7 cellular contexts compared by ENCODE assay signal in the genomic region with DNA sequence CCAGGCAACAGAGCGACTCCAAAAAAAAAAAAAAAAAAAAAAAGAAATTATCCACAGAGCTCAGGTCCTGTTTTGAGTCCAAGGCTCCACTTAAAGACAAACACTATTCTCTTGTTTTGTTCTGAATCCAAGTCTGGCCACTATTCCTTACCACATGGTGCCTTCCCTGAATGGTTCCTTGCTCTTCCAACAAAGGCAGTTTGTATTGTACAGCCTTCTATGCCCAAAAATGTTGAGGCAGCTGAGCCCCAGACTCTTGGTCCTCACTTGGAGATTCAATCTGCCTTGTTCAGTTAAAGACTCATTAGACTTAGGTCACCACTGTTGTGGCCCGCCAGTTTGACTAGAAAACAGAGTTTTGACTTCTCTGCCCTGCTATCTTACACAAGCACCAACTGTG. TPM values are rescaled to one million over a fixed set of nuclear protein-coding genes. Genes with fewer than 3 reads are reported as not detected.
DNase-seq lines count a peak whose midpoint lies in the region; ATAC-seq, FAIRE-seq and TF ChIP-seq lines count a peak whose summit lies in the region.
"Not testable (repeated sequence)": the region's sequence is repeated elsewhere in the genome, so short reads cannot be mapped to it uniquely, and the experiment has no call there.

No MANE protein-coding gene starts in this region.

- not testable (repeated sequence) for TF ChIP-seq EP300 in K562 (IDR thresholded peaks at IDR 0.05; ENCODE audit: low read length)

- not testable (repeated sequence) for H3K27me3 Mint-ChIP-seq in CD4-positive, alpha-beta T cell; natural killer cell (ENCODE audit: low read depth in 2 of 2); neural progenitor cell (ENCODE audit: insufficient read depth, low read depth)

- H4K20me1 ChIP-seq in K562 (replicated peaks; ENCODE audit: control insufficient read depth, insufficient read depth, low read length); neural progenitor cell (ENCODE audit: low read depth): not testable (repeated sequence)

- 100% methylated on average over 1 of the region's 2 CpGs for WGBS in K562 (ENCODE audit: insufficient coverage, low coverage, missing lambda C conversion rate)

- H3K9ac ChIP-seq in K562 (ENCODE audit: insufficient read depth in 1 of 2, low read depth in 2 of 2, low read length in 2 of 2); neural progenitor cell: not testable (repeated sequence)

- DNase-seq in CD4-positive, alpha-beta T cell; K562 (ENCODE audit: extremely low read depth in 1 of 4, low spot score in 3 of 4); natural killer cell; neural progenitor cell (ENCODE audit: low spot score): not testable (repeated sequence)
- peak; percentile 74 for DNase-seq in SK-MEL-5 (ENCODE audit: low read depth, low spot score)
- peak; percentile 47 for DNase-seq in globus pallidus (ENCODE audit: low spot score)
- peak; percentile 16 for DNase-seq in superior temporal gyrus (ENCODE audit: extremely low spot score)

- not testable (repeated sequence) for H3F3A ChIP-seq in neural progenitor cell (ENCODE audit: low read depth)

- H3K27ac ChIP-seq in CD4-positive, alpha-beta T cell (ENCODE audit: low read depth, low read length); K562 (ENCODE audit: extremely low read depth, low read depth, low read length); neural progenitor cell: not testable (repeated sequence)

- H3K4me1 Mint-ChIP-seq in CD4-positive, alpha-beta T cell (ENCODE audit: low read depth); natural killer cell; neural progenitor cell: not testable (repeated sequence)

- not testable (repeated sequence) for FAIRE-seq in K562 (lab: Jason Lieb, UNC)

- not testable (repeated sequence) for TF ChIP-seq RAD21 in K562 (CRISPR knock-in tag; conservative IDR thresholded peaks at IDR 0.05 in 1 of 2, IDR thresholded peaks at IDR 0.05 in 1 of 2)

- CTCF ChIA-PET in CD4-positive, alpha-beta T cell (lab: Charles Lee); K562 (lab: Yijun Ruan, JAX; ENCODE audit: low intra/inter-chr PET ratio): not testable (repeated sequence)

- H3K9me3 Mint-ChIP-seq in CD4-positive, alpha-beta T cell; natural killer cell; neural progenitor cell: not testable (repeated sequence)

- not testable (repeated sequence) for H3K27me3 ChIP-seq in CD4-positive, alpha-beta T cell (ENCODE audit: control insufficient read depth, insufficient read depth, low read length); K562 (ENCODE audit: control insufficient read depth in 2 of 2, insufficient read depth in 2 of 2, low read length in 2 of 2); neural progenitor cell

- ATAC-seq in CD4-positive, alpha-beta T cell (ENCODE audit: poor library complexity); K562; natural killer cell: not testable (repeated sequence)

- peaks cover 11% of the 10 kb centered on the region for H3K36me3 Mint-ChIP-seq in CD4-positive, alpha-beta T cell (ENCODE audit: low read depth)
- H3K36me3 Mint-ChIP-seq in natural killer cell, neural progenitor cell: not testable (repeated sequence)

- TSS peak; percentile 66 for BruUV-seq in K562 (replicated peaks; lab: Mats Ljungman, UMichigan)

- not testable (repeated sequence) for H3K4me2 ChIP-seq in K562 (ENCODE audit: insufficient read depth, low read length); neural progenitor cell

- H3K4me1 ChIP-seq in K562 (replicated peaks in 1 of 2; ENCODE audit: control insufficient read depth in 2 of 2, insufficient read depth in 2 of 2, low read length in 2 of 2); neural progenitor cell: not testable (repeated sequence)

- not testable (repeated sequence) for H2AFZ ChIP-seq in K562 (ENCODE audit: low read depth, low read length); neural progenitor cell (replicated peaks)

- intact Hi-C loops in CD4-positive, alpha-beta T cell (cut with DNase I, micrococcal nuclease); K562 (cut with micrococcal nuclease); natural killer cell (cut with micrococcal nuclease): not testable (repeated sequence)

- H3K9me1 ChIP-seq in K562 (ENCODE audit: control insufficient read depth, insufficient read depth, low read length): not testable (repeated sequence)

- H3K27ac Mint-ChIP-seq in CD4-positive, alpha-beta T cell: peak overlapping the region; percentile 10
- H3K27ac Mint-ChIP-seq in natural killer cell: peak overlapping the region in 1 of 2 donors; percentile 36
- not testable (repeated sequence) for H3K27ac Mint-ChIP-seq in neural progenitor cell

- not testable (repeated sequence) for TF ChIP-seq CTCF in CD4-positive, alpha-beta T cell (IDR thresholded peaks at IDR 0.05); K562 (IDR thresholded peaks at IDR 0.05 in 2 of 3, conservative IDR thresholded peaks at IDR 0.05 in 1 of 3; ENCODE audit: insufficient read depth in 2 of 3, low read depth in 1 of 3, low read length in 3 of 3); natural killer cell (IDR thresholded peaks at IDR 0.05); neural progenitor cell (IDR thresholded peaks at IDR 0.05)

- POLR2A ChIA-PET in CD4-positive, alpha-beta T cell (lab: Charles Lee): not testable (repeated sequence)
- POLR2A ChIA-PET in K562 (lab: Yijun Ruan, JAX): interaction anchor here (0.6 kb wide), 1 partner anchor 9 kb away, joined by 4 read pairs; no protein-coding TSS in a partner anchor

- not testable (repeated sequence) for H3K36me3 ChIP-seq in K562 (ENCODE audit: control insufficient read depth, insufficient read depth, low read length); neural progenitor cell

- not testable (repeated sequence) for H3K79me2 ChIP-seq in K562 (ENCODE audit: control insufficient read depth, insufficient read depth, low read length); neural progenitor cell (ENCODE audit: low read depth)

- H3K9me3 ChIP-seq in CD4-positive, alpha-beta T cell (ENCODE audit: control insufficient read depth, low read length); K562 (replicated peaks; ENCODE audit: control insufficient read depth, insufficient read depth, low read depth, low read length); neural progenitor cell (ENCODE audit: low read depth): not testable (repeated sequence)

- H3K4me3 Mint-ChIP-seq in CD4-positive, alpha-beta T cell: peak overlapping the region; percentile 17
- H3K4me3 Mint-ChIP-seq in natural killer cell: peak overlapping the region; percentile 31
- peak overlapping the region; percentile 46 for H3K4me3 Mint-ChIP-seq in neural progenitor cell

- TF ChIP-seq POLR2A in K562 (conservative IDR thresholded peaks at IDR 0.05): not testable (repeated sequence)

- in situ Hi-C loops in SK-MEL-5 (cut with HindIII; ENCODE audit: low pct_unique_long_range_greater_than_20kb, low sequenced_read_pairs): not testable (repeated sequence)
- in situ Hi-C loops in K562 (cut with MboI): loop anchor here (5.0 to 10.0 kb wide), 2 partner anchors 1081 to 1688 kb away; partner anchors contain the start of gene FAHD2A

- not testable (repeated sequence) for H3K4me3 ChIP-seq in K562, neural progenitor cell

RNA-seq across cellular contexts. Expression of gene FAHD2B, which starts 1.7 kb away (rescaled TPM):
- total RNA-seq in CD4-positive, alpha-beta T cell: 10 to 100 TPM; 31.0 to 39.3 TPM
- 15.3 and 16.9 TPM in 2 replicates for total RNA-seq in SK-MEL-5 (2014; rRNA removed; shearing (Covaris generic))
- polyA plus RNA-seq in SK-MEL-5 (2015; cell fraction: cytosol; rRNA removed): 22.1 and 24.3 TPM in 2 replicates
- polyA plus RNA-seq in SK-MEL-5 (2015; cell fraction: nucleus; rRNA removed): 57.0 and 115 TPM in 2 replicates
- 32.3 and 58.4 TPM in 2 replicates for total RNA-seq in K562 (2011; cell fraction: chromatin; rRNA removed; ENCODE audit: low replicate concordance)
- 39.3 and 50.0 TPM in 2 replicates for total RNA-seq in K562 (2011; cell fraction: nucleolus; rRNA removed)
- 42.0 and 62.4 TPM in 2 replicates for total RNA-seq in K562 (2011; cell fraction: nucleoplasm; rRNA removed)
- total RNA-seq in K562 (2014; rRNA removed) (26.6 and 33.1 TPM in 2 replicates), K562 (2014; rRNA removed; fragmentation: Illumina TruSeq; extraction: Trizol) (23.3 and 27.5 TPM in 2 replicates), K562 (2015; rRNA removed; fragmentation: Illumina TruSeq; extraction: Trizol) (26.1 and 29.7 TPM in 2 replicates), K562 (2021) (32.9 and 35.0 TPM in 2 replicates), natural killer cell (10 to 100 TPM in 2 of 3 donors, 1 to 10 TPM in 1; 9.3 to 14.9 (median 10.1) TPM), neural progenitor cell (ENCODE audit: low replicate concordance) (13.0 and 24.3 TPM in 2 replicates)
- polyA plus RNA-seq in K562 (2011; rRNA removed) (18.9 and 23.8 TPM in 2 replicates), K562 (2014; fragmentation: Illumina TruSeq; extraction: Trizol) (35.1 and 36.6 TPM in 2 replicates), K562 (2014; fragmentation: Nextera tagmentation; extraction: Ambion mirVana) (1 to 10 TPM; 4.7 to 8.7 TPM), K562 (2014; rRNA removed) (22.7 and 23.8 TPM in 2 replicates)
- polyA plus RNA-seq in K562 (2011; cell fraction: cytosol; rRNA removed): 22.2 and 27.3 TPM in 2 replicates
- polyA plus RNA-seq in K562 (2011; cell fraction: nucleus; rRNA removed): 77.1 and 85.2 TPM in 2 replicates
- polyA plus RNA-seq in K562 (2012): 24.0 and 51.0 TPM in 2 replicates
- polyA minus RNA-seq in K562 (2011; rRNA and poly(A)+ RNA removed): 15.6 and 20.2 TPM in 2 replicates
- 14.6 and 16.6 TPM in 2 replicates for polyA minus RNA-seq in K562 (2011; cell fraction: cytosol; rRNA and poly(A)+ RNA removed)
- polyA minus RNA-seq in K562 (2011; cell fraction: nucleus; rRNA and poly(A)+ RNA removed): 23.6 and 27.8 TPM in 2 replicates

RNA-seq across cellular contexts. Expression of gene ANKRD36, which starts 20.0 kb away (rescaled TPM):
- total RNA-seq in CD4-positive, alpha-beta T cell: 10 to 100 TPM; 60.5 to 67.0 TPM
- total RNA-seq in SK-MEL-5 (2014; rRNA removed; shearing (Covaris generic)): 6.3 and 7.3 TPM in 2 replicates
- polyA plus RNA-seq in SK-MEL-5 (2015; cell fraction: cytosol; rRNA removed): 0.82 and 1.5 TPM in 2 replicates
- 47.8 and 48.2 TPM in 2 replicates for polyA plus RNA-seq in SK-MEL-5 (2015; cell fraction: nucleus; rRNA removed)
- 108 and 226 TPM in 2 replicates for total RNA-seq in K562 (2011; cell fraction: chromatin; rRNA removed; ENCODE audit: low replicate concordance)
- 52.2 and 62.4 TPM in 2 replicates for total RNA-seq in K562 (2011; cell fraction: nucleolus; rRNA removed)
- 82.4 and 83.8 TPM in 2 replicates for total RNA-seq in K562 (2011; cell fraction: nucleoplasm; rRNA removed)
- total RNA-seq in K562 (2014; rRNA removed) (25.3 and 27.3 TPM in 2 replicates), K562 (2014; rRNA removed; fragmentation: Illumina TruSeq; extraction: Trizol) (21.8 and 25.5 TPM in 2 replicates), K562 (2015; rRNA removed; fragmentation: Illumina TruSeq; extraction: Trizol) (26.7 and 29.1 TPM in 2 replicates), K562 (2021) (15.7 and 19.0 TPM in 2 replicates), natural killer cell (10 to 100 TPM; 64.3 to 69.1 (median 68.4) TPM), neural progenitor cell (ENCODE audit: low replicate concordance) (40.2 and 57.2 TPM in 2 replicates)
- polyA plus RNA-seq in K562 (2011; rRNA removed) (11.4 and 12.9 TPM in 2 replicates), K562 (2014; fragmentation: Illumina TruSeq; extraction: Trizol) (7.6 and 8.1 TPM in 2 replicates), K562 (2014; fragmentation: Nextera tagmentation; extraction: Ambion mirVana) (1 to 10 TPM; 8.0 to 9.6 TPM), K562 (2014; rRNA removed) (11.2 and 15.4 TPM in 2 replicates)
- 1.8 and 2.2 TPM in 2 replicates for polyA plus RNA-seq in K562 (2011; cell fraction: cytosol; rRNA removed)
- 67.9 and 78.2 TPM in 2 replicates for polyA plus RNA-seq in K562 (2011; cell fraction: nucleus; rRNA removed)
- 5.0 and 6.8 TPM in 2 replicates for polyA plus RNA-seq in K562 (2012)
- polyA minus RNA-seq in K562 (2011; rRNA and poly(A)+ RNA removed): 69.6 and 95.4 TPM in 2 replicates
- 3.4 and 4.1 TPM in 2 replicates for polyA minus RNA-seq in K562 (2011; cell fraction: cytosol; rRNA and poly(A)+ RNA removed)
- polyA minus RNA-seq in K562 (2011; cell fraction: nucleus; rRNA and poly(A)+ RNA removed): 172 and 270 TPM in 2 replicates
